1 cellular context compared by ENCODE assay signal in the genomic region with DNA sequence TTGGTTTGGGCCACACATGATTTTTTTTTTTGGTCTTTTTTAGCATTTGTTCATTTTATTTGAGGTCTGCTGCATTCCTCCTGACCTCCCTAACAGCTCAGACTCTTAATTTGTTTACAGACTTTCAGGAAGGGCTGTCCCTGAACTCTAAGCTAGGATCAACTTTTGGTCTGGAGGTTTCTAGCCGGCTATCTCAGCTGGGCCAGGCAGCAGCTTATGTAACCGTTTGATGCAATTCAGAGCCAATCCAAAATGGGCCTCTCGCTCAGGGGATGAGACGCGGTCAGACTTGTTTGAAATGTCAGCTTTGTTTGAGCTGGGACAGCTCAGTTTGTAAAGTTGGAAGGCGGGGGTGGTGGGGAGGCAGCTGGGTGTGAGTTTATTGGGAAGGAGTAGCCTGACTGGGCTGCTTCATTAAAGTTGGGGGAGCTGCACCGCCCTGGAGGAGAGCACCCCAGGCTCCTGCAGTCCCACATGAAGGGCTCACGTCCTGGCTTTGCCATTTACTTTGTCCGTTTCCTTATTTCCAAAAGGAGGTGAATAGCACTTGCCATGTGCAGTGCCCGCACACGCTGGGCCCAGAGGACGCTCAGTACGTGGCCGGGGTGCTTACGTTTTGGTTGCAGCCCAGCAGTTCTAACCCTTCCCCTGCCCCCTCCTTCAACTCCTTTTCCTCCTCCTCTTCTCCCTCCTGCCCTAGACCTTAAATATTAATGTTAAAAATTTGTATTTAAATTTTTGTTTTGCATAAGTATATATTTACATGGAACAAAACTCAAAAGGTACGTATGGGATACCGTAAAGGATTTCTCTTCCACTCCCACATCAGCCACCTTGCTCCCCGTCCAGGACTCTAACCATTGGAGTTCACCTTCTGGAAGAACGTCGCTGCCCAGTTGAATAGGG.
TF ChIP-seq lines count a peak whose summit lies in the region.

No MANE protein-coding gene starts in this region.

TF ChIP-seq in HepG2, 621 proteins besides CTCF, POLR2A, EP300 and RAD21 (continued from another document and continues in another):
- TF ChIP-seq, protein P1, sequence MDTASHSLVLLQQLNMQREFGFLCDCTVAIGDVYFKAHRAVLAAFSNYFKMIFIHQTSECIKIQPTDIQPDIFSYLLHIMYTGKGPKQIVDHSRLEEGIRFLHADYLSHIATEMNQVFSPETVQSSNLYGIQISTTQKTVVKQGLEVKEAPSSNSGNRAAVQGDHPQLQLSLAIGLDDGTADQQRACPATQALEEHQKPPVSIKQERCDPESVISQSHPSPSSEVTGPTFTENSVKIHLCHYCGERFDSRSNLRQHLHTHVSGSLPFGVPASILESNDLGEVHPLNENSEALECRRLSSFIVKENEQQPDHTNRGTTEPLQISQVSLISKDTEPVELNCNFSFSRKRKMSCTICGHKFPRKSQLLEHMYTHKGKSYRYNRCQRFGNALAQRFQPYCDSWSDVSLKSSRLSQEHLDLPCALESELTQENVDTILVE (CRISPR knock-in tag; IDR thresholded peaks at IDR 0.05), result peak; percentile 94
- TF ChIP-seq, protein P2, sequence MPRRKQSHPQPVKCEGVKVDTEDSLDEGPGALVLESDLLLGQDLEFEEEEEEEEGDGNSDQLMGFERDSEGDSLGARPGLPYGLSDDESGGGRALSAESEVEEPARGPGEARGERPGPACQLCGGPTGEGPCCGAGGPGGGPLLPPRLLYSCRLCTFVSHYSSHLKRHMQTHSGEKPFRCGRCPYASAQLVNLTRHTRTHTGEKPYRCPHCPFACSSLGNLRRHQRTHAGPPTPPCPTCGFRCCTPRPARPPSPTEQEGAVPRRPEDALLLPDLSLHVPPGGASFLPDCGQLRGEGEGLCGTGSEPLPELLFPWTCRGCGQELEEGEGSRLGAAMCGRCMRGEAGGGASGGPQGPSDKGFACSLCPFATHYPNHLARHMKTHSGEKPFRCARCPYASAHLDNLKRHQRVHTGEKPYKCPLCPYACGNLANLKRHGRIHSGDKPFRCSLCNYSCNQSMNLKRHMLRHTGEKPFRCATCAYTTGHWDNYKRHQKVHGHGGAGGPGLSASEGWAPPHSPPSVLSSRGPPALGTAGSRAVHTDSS (CRISPR knock-in tag; conservative IDR thresholded peaks at IDR 0.05), result no peak
- peak; percentile 91; the same call in 1 of the 2 replicates for TF ChIP-seq HMG20A (CRISPR knock-in tag; IDR thresholded peaks at IDR 0.05; ENCODE audit: borderline replicate concordance)
- TF ChIP-seq CHD4 (IDR thresholded peaks at IDR 0.05; ENCODE audit: borderline replicate concordance, low read length), result no peak
- TF ChIP-seq, protein P3, sequence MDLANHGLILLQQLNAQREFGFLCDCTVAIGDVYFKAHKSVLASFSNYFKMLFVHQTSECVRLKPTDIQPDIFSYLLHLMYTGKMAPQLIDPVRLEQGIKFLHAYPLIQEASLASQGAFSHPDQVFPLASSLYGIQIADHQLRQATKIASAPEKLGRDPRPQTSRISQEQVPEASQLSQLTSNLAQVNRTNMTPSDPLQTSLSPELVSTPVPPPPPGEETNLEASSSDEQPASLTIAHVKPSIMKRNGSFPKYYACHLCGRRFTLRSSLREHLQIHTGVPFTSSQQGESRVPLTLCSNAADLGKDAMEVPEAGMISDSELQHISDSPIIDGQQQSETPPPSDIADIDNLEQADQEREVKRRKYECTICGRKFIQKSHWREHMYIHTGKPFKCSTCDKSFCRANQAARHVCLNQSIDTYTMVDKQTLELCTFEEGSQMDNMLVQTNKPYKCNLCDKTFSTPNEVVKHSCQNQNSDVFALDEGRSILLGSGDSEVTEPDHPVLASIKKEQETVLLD (CRISPR knock-in tag; IDR thresholded peaks at IDR 0.05; ENCODE audit: low read depth), result no peak
- no peak for TF ChIP-seq MAFG (CRISPR knock-in tag; IDR thresholded peaks at IDR 0.05)
- no peak for TF ChIP-seq AGO1 (IDR thresholded peaks at IDR 0.05; ENCODE audit: low read depth, low read length, poor library complexity, severe bottlenecking)
- peak; percentile 94 for TF ChIP-seq CEBPB (IDR thresholded peaks at IDR 0.05; ENCODE audit: borderline replicate concordance, low read depth, low read length)
- no peak for TF ChIP-seq HNRNPL (IDR thresholded peaks at IDR 0.05; ENCODE audit: low read depth, low read length)
- TF ChIP-seq, protein P4, sequence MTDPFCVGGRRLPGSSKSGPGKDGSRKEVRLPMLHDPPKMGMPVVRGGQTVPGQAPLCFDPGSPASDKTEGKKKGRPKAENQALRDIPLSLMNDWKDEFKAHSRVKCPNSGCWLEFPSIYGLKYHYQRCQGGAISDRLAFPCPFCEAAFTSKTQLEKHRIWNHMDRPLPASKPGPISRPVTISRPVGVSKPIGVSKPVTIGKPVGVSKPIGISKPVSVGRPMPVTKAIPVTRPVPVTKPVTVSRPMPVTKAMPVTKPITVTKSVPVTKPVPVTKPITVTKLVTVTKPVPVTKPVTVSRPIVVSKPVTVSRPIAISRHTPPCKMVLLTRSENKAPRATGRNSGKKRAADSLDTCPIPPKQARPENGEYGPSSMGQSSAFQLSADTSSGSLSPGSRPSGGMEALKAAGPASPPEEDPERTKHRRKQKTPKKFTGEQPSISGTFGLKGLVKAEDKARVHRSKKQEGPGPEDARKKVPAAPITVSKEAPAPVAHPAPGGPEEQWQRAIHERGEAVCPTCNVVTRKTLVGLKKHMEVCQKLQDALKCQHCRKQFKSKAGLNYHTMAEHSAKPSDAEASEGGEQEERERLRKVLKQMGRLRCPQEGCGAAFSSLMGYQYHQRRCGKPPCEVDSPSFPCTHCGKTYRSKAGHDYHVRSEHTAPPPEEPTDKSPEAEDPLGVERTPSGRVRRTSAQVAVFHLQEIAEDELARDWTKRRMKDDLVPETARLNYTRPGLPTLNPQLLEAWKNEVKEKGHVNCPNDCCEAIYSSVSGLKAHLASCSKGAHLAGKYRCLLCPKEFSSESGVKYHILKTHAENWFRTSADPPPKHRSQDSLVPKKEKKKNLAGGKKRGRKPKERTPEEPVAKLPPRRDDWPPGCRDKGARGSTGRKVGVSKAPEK (CRISPR knock-in tag; IDR thresholded peaks at IDR 0.05; ENCODE audit: borderline replicate concordance), result no peak; the same call in 1 of the 2 replicates
- TF ChIP-seq MZF1 (CRISPR knock-in tag; IDR thresholded peaks at IDR 0.05; ENCODE audit: borderline replicate concordance), result 0 out of 2 replicates have a peak, but pooled peaks have one; percentile 1
- TF ChIP-seq RAD51 (IDR thresholded peaks at IDR 0.05; ENCODE audit: borderline replicate concordance), result no peak
- peak; percentile 99 for TF ChIP-seq CEBPG (CRISPR knock-in tag; IDR thresholded peaks at IDR 0.05)
- TF ChIP-seq AHR (CRISPR knock-in tag; IDR thresholded peaks at IDR 0.05), result no peak; the same call in 1 of the 2 replicates
- peak; percentile 76; the same call in 1 of the 2 replicates for TF ChIP-seq ZNF543 (CRISPR knock-in tag; IDR thresholded peaks at IDR 0.05)
- peak; percentile 76; the same call in 1 of the 2 replicates for TF ChIP-seq RFXANK (CRISPR knock-in tag; IDR thresholded peaks at IDR 0.05)
- TF ChIP-seq PHF20 (CRISPR knock-in tag; IDR thresholded peaks at IDR 0.05), result peak; percentile 54; the same call in 1 of the 2 replicates
- no peak for TF ChIP-seq ZZZ3 (CRISPR knock-in tag; IDR thresholded peaks at IDR 0.05; ENCODE audit: borderline replicate concordance)
- TF ChIP-seq SP2 (CRISPR knock-in tag; IDR thresholded peaks at IDR 0.05), result peak; percentile 11; the same call in 1 of the 2 replicates
- peak; percentile 52; the same call in 1 of the 2 replicates for TF ChIP-seq ZNF460 (CRISPR knock-in tag; IDR thresholded peaks at IDR 0.05; ENCODE audit: borderline replicate concordance)
- no peak for TF ChIP-seq TCF7L2 (IDR thresholded peaks at IDR 0.05; ENCODE audit: low read depth, low read length)
- TF ChIP-seq, protein P5, sequence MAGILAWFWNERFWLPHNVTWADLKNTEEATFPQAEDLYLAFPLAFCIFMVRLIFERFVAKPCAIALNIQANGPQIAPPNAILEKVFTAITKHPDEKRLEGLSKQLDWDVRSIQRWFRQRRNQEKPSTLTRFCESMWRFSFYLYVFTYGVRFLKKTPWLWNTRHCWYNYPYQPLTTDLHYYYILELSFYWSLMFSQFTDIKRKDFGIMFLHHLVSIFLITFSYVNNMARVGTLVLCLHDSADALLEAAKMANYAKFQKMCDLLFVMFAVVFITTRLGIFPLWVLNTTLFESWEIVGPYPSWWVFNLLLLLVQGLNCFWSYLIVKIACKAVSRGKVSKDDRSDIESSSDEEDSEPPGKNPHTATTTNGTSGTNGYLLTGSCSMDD (CRISPR knock-in tag; IDR thresholded peaks at IDR 0.05), result no peak
- TF ChIP-seq, protein P6, sequence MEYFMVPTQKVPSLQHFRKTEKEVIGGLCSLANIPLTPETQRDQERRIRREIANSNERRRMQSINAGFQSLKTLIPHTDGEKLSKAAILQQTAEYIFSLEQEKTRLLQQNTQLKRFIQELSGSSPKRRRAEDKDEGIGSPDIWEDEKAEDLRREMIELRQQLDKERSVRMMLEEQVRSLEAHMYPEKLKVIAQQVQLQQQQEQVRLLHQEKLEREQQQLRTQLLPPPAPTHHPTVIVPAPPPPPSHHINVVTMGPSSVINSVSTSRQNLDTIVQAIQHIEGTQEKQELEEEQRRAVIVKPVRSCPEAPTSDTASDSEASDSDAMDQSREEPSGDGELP (IDR thresholded peaks at IDR 0.05; ENCODE audit: borderline replicate concordance, low read depth), result peak; percentile 99
- TF ChIP-seq SOX13 (IDR thresholded peaks at IDR 0.05), result peak; percentile 84
- TF ChIP-seq SOX13 (CRISPR knock-in tag; conservative IDR thresholded peaks at IDR 0.05 in 1 of 2, IDR thresholded peaks at IDR 0.05 in 1 of 2), result peak; percentile 89 to 95; a peak in 3 of 4 replicates
- no peak for TF ChIP-seq SMARCE1 (IDR thresholded peaks at IDR 0.05; ENCODE audit: borderline replicate concordance)
- no peak for TF ChIP-seq ZNF256 (CRISPR knock-in tag; conservative IDR thresholded peaks at IDR 0.05)
- peak; percentile 90 for TF ChIP-seq TCF7 (IDR thresholded peaks at IDR 0.05; ENCODE audit: low read depth)
- TF ChIP-seq, protein P7, sequence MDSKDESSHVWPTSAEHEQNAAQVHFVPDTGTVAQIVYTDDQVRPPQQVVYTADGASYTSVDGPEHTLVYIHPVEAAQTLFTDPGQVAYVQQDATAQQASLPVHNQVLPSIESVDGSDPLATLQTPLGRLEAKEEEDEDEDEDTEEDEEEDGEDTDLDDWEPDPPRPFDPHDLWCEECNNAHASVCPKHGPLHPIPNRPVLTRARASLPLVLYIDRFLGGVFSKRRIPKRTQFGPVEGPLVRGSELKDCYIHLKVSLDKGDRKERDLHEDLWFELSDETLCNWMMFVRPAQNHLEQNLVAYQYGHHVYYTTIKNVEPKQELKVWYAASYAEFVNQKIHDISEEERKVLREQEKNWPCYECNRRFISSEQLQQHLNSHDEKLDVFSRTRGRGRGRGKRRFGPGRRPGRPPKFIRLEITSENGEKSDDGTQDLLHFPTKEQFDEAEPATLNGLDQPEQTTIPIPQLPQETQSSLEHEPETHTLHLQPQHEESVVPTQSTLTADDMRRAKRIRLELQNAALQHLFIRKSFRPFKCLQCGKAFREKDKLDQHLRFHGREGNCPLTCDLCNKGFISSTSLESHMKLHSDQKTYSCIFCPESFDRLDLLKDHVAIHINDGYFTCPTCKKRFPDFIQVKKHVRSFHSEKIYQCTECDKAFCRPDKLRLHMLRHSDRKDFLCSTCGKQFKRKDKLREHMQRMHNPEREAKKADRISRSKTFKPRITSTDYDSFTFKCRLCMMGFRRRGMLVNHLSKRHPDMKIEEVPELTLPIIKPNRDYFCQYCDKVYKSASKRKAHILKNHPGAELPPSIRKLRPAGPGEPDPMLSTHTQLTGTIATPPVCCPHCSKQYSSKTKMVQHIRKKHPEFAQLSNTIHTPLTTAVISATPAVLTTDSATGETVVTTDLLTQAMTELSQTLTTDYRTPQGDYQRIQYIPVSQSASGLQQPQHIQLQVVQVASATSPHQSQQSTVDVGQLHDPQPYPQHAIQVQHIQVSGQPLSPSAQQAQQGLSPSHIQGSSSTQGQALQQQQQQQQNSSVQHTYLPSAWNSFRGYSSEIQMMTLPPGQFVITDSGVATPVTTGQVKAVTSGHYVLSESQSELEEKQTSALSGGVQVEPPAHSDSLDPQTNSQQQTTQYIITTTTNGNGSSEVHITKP (CRISPR knock-in tag; IDR thresholded peaks at IDR 0.05; ENCODE audit: low read depth), result peak; percentile 85
- TF ChIP-seq SIX1 (CRISPR knock-in tag; IDR thresholded peaks at IDR 0.05; ENCODE audit: borderline replicate concordance), result peak; percentile 90; the same call in 1 of the 2 replicates
- TF ChIP-seq ZBTB7A (CRISPR knock-in tag; IDR thresholded peaks at IDR 0.05), result no peak; the same call in 1 of the 2 replicates
- no peak; the same call in 1 of the 2 replicates for TF ChIP-seq ZNF224 (CRISPR knock-in tag; IDR thresholded peaks at IDR 0.05)
- TF ChIP-seq MEIS1 (CRISPR knock-in tag; IDR thresholded peaks at IDR 0.05; ENCODE audit: borderline replicate concordance), result peak; percentile 98
- TF ChIP-seq, protein P8, sequence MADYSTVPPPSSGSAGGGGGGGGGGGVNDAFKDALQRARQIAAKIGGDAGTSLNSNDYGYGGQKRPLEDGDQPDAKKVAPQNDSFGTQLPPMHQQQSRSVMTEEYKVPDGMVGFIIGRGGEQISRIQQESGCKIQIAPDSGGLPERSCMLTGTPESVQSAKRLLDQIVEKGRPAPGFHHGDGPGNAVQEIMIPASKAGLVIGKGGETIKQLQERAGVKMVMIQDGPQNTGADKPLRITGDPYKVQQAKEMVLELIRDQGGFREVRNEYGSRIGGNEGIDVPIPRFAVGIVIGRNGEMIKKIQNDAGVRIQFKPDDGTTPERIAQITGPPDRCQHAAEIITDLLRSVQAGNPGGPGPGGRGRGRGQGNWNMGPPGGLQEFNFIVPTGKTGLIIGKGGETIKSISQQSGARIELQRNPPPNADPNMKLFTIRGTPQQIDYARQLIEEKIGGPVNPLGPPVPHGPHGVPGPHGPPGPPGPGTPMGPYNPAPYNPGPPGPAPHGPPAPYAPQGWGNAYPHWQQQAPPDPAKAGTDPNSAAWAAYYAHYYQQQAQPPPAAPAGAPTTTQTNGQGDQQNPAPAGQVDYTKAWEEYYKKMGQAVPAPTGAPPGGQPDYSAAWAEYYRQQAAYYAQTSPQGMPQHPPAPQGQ (CRISPR knock-in tag; IDR thresholded peaks at IDR 0.05; ENCODE audit: borderline replicate concordance), result no peak
- TF ChIP-seq ZNF879 (CRISPR knock-in tag; IDR thresholded peaks at IDR 0.05), result 0 out of 2 replicates have a peak, but pooled peaks have one; percentile 31
- no peak; the same call in 1 of the 2 replicates for TF ChIP-seq GZF1 (CRISPR knock-in tag; IDR thresholded peaks at IDR 0.05)
- no peak for TF ChIP-seq ZNF660 (CRISPR knock-in tag; IDR thresholded peaks at IDR 0.05; ENCODE audit: borderline replicate concordance, low read depth)
- TF ChIP-seq HDAC1 (CRISPR knock-in tag; IDR thresholded peaks at IDR 0.05), result peak; percentile 99
- TF ChIP-seq, protein P9, sequence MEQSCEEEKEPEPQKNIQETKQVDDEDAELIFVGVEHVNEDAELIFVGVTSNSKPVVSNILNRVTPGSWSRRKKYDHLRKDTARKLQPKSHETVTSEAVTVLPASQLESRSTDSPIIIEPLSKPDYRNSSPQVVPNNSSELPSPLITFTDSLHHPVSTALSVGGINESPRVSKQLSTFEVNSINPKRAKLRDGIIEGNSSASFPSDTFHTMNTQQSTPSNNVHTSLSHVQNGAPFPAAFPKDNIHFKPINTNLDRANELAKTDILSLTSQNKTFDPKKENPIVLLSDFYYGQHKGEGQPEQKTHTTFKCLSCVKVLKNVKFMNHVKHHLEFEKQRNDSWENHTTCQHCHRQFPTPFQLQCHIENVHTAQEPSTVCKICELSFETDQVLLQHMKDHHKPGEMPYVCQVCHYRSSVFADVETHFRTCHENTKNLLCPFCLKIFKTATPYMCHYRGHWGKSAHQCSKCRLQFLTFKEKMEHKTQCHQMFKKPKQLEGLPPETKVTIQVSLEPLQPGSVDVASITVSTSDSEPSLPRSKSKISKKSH (CRISPR knock-in tag; IDR thresholded peaks at IDR 0.05; ENCODE audit: borderline replicate concordance), result peak; percentile 16; the same call in 1 of the 2 replicates
- peak; percentile 95 for TF ChIP-seq FOXA3 (CRISPR knock-in tag; IDR thresholded peaks at IDR 0.05)
- TF ChIP-seq MYNN (CRISPR knock-in tag; IDR thresholded peaks at IDR 0.05; ENCODE audit: low read depth), result peak; percentile 93; the same call in 1 of the 2 replicates
- TF ChIP-seq RFX3 (CRISPR knock-in tag; IDR thresholded peaks at IDR 0.05), result no peak
- TF ChIP-seq MED8 (CRISPR knock-in tag; IDR thresholded peaks at IDR 0.05; ENCODE audit: insufficient replicate concordance), result peak; percentile 67
